In genomic region chr19:50729894-50730293, GRCh38 we compare ENCODE assay signal across 37 cellular contexts. TPM values are rescaled to one million over a fixed set of nuclear protein-coding genes. Genes with fewer than 3 reads are reported as not detected.
"Had no signal": no experiment of that assay in that cellular context is flagged by ENCODE, and none has a peak within 500 bp of the region (broad histone marks: within the 10 kb centered on the region; RNA-seq: fewer than 3 reads in every experiment).

No MANE protein-coding gene starts in this region.

- DNase-seq: activated CD4-positive, alpha-beta memory T cell treated with anti-CD3 and anti-CD28 coated beads for 36 hours; activated CD4-positive, alpha-beta T cell treated with anti-CD3 and anti-CD28 coated beads for 48 hours; activated CD8-positive, alpha-beta memory T cell treated with anti-CD3 and anti-CD28 coated beads, Interleukin-2, amount 50 U/mL, for 4 hours; activated gamma-delta T cell; activated naive CD8-positive, alpha-beta T cell treated with anti-CD3 and anti-CD28 coated beads, Interleukin-2, amount 50 U/mL, for 24 hours; activated T-cell treated with anti-CD3 and anti-CD28 coated beads, Interleukin-2, amount 50 U/mL, for 1 hour; anterior cingulate cortex; dermis blood vessel endothelial cell; effector CD4-positive, alpha-beta T cell; esophagus squamous epithelium; foreskin melanocyte; heart right ventricle; naive B cell; nucleus accumbens; pancreas; retina; stimulated activated CD4-positive, alpha-beta T cell treated with anti-CD3 and anti-CD28 coated beads, Interleukin-12 subunit alpha, Interleukin-12 subunit beta, amount 100 ng/mL, for 4 hours; stimulated activated CD4-positive, alpha-beta T cell treated with anti-CD3 and anti-CD28 coated beads, Interleukin-4, amount 100 ng/mL, for 1 hour; trophoblast cell; WERI-Rb-1 had no signal

- H3K4me3 Mint-ChIP-seq: activated CD4-positive, alpha-beta memory T cell treated with anti-CD3 and anti-CD28 coated beads for 36 hours; activated naive CD4-positive, alpha-beta T cell treated with anti-CD3 and anti-CD28 coated beads, Interleukin-2, amount 50 U/mL, for 24 hours; activated naive CD8-positive, alpha-beta T cell treated with anti-CD3 and anti-CD28 coated beads, Interleukin-2, amount 50 U/mL, for 24 hours; activated T-helper 1 cell treated with anti-CD3 and anti-CD28 coated beads, Interleukin-12 subunit alpha, Interleukin-12 subunit beta, Interleukin-2, Interleukin-4 antibody, amounts not matched to agents 30 ng/mL and 10 ng/mL and 1 ng/mL, durations not matched to agents 14 hours and 24 hours and 36 hours; mesothelial cell of epicardium; stimulated activated naive CD8-positive, alpha-beta T cell treated with anti-CD3 and anti-CD28 coated beads, Interleukin-15, Interleukin-2, amounts not matched to agents 100 ng/mL and 50 ng/mL, for 24 hours; T-helper 2 cell treated with Interferon-gamma antibody and Interleukin-4, amounts not matched to agents 5 μg/mL and 100 μg/mL, for 36 hours had no signal

- ATAC-seq: activated CD4-positive, CD25-positive, alpha-beta regulatory T cell treated with anti-CD3 and anti-CD28 coated beads, Interleukin-2, amount 50 U/mL, for 24 hours; activated naive CD8-positive, alpha-beta T cell treated with anti-CD3 and anti-CD28 coated beads, Interleukin-2, amount 50 U/mL, for 24 hours; heart right ventricle; pancreas; sciatic nerve had no signal

- H3K9me3 Mint-ChIP-seq: activated CD4-positive, alpha-beta memory T cell treated with anti-CD3 and anti-CD28 coated beads for 36 hours; activated naive CD4-positive, alpha-beta T cell treated with anti-CD3 and anti-CD28 coated beads, Interleukin-2, amount 50 U/mL, for 24 hours; activated naive CD8-positive, alpha-beta T cell treated with anti-CD3 and anti-CD28 coated beads, Interleukin-2, amount 50 U/mL, for 24 hours; activated T-helper 1 cell treated with anti-CD3 and anti-CD28 coated beads, Interleukin-12 subunit alpha, Interleukin-12 subunit beta, Interleukin-2, Interleukin-4 antibody, amounts not matched to agents 30 ng/mL and 10 ng/mL and 1 ng/mL, durations not matched to agents 14 hours and 24 hours and 36 hours; mesothelial cell of epicardium; stimulated activated naive CD8-positive, alpha-beta T cell treated with anti-CD3 and anti-CD28 coated beads, Interleukin-15, Interleukin-2, amounts not matched to agents 100 ng/mL and 50 ng/mL, for 24 hours; T-helper 2 cell treated with Interferon-gamma antibody and Interleukin-4, amounts not matched to agents 5 μg/mL and 100 μg/mL, for 36 hours had no signal

- H3K27ac ChIP-seq: epithelial cell of prostate, esophagus squamous epithelium, heart right ventricle, pancreas, prostate gland, skin epidermis, thoracic aorta, WERI-Rb-1 had no signal

- H3K36me3 Mint-ChIP-seq: activated CD4-positive, alpha-beta memory T cell treated with anti-CD3 and anti-CD28 coated beads for 36 hours; mesothelial cell of epicardium; naive B cell had no signal

- H3K9me3 ChIP-seq: esophagus squamous epithelium, heart right ventricle, pancreas, prostate gland, thoracic aorta had no signal

- H3K27ac Mint-ChIP-seq: activated CD4-positive, alpha-beta memory T cell treated with anti-CD3 and anti-CD28 coated beads for 36 hours; activated naive CD4-positive, alpha-beta T cell treated with anti-CD3 and anti-CD28 coated beads, Interleukin-2, amount 50 U/mL, for 24 hours; activated naive CD8-positive, alpha-beta T cell treated with anti-CD3 and anti-CD28 coated beads, Interleukin-2, amount 50 U/mL, for 24 hours; activated T-helper 1 cell treated with anti-CD3 and anti-CD28 coated beads, Interleukin-12 subunit alpha, Interleukin-12 subunit beta, Interleukin-2, Interleukin-4 antibody, amounts not matched to agents 30 ng/mL and 10 ng/mL and 1 ng/mL, durations not matched to agents 14 hours and 24 hours and 36 hours; mesothelial cell of epicardium; naive B cell; stimulated activated naive CD8-positive, alpha-beta T cell treated with anti-CD3 and anti-CD28 coated beads, Interleukin-15, Interleukin-2, amounts not matched to agents 100 ng/mL and 50 ng/mL, for 24 hours; T-helper 2 cell treated with Interferon-gamma antibody and Interleukin-4, amounts not matched to agents 5 μg/mL and 100 μg/mL, for 36 hours had no signal

RNA-seq across cellular contexts. Expression of gene SHANK1, which starts 10.3 kb away (rescaled TPM):
- total RNA-seq: activated CD4-positive, alpha-beta memory T cell treated with anti-CD3 and anti-CD28 coated beads for 36 hours; activated CD8-positive, alpha-beta memory T cell treated with anti-CD3 and anti-CD28 coated beads for 36 hours; activated T-helper 1 cell treated with anti-CD3 and anti-CD28 coated beads, Interleukin-12 subunit alpha, Interleukin-12 subunit beta, Interleukin-2, Interleukin-4 antibody, amounts not matched to agents 30 ng/mL and 10 ng/mL and 1 ng/mL, durations not matched to agents 14 hours and 24 hours and 36 hours; bronchial epithelial cell had no signal

RNA-seq across cellular contexts. Expression of gene GPR32, which starts 40.4 kb away (rescaled TPM):
- total RNA-seq: activated CD4-positive, alpha-beta memory T cell treated with anti-CD3 and anti-CD28 coated beads for 36 hours; activated CD8-positive, alpha-beta memory T cell treated with anti-CD3 and anti-CD28 coated beads for 36 hours; activated T-helper 1 cell treated with anti-CD3 and anti-CD28 coated beads, Interleukin-12 subunit alpha, Interleukin-12 subunit beta, Interleukin-2, Interleukin-4 antibody, amounts not matched to agents 30 ng/mL and 10 ng/mL and 1 ng/mL, durations not matched to agents 14 hours and 24 hours and 36 hours; bronchial epithelial cell; dermis blood vessel endothelial cell; esophagus squamous epithelium; glomerular endothelial cell; heart right ventricle; kidney epithelial cell; lower leg skin; mesothelial cell of epicardium; pancreas; prostate gland; sciatic nerve; subcutaneous adipose tissue; thoracic aorta had no signal
